1 cellular context compared by ENCODE assay signal in the genomic region with DNA sequence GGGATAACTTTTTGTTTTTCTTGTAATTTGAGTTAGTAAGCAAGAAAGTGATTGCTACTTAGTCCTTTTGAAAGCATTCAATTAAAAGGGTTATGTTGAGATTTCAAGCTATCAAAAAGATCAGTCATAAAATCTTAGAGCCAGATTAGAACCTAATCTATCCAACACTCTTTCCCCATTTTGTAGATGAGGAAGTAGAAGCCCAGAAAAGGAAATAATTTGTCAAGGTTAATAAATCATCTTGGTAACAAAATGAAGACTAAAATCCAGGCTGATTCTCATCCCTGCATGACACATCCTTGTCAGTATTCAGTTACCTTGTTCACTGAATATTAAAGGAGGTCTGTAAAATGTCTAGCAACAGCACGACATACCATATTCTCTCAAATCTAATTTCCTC.
TF ChIP-seq lines count a peak whose summit lies in the region.

No MANE protein-coding gene starts in this region.

TF ChIP-seq in HepG2, 621 proteins besides CTCF, POLR2A, EP300 and RAD21 (continued from another document):
- TF ChIP-seq, protein P1, sequence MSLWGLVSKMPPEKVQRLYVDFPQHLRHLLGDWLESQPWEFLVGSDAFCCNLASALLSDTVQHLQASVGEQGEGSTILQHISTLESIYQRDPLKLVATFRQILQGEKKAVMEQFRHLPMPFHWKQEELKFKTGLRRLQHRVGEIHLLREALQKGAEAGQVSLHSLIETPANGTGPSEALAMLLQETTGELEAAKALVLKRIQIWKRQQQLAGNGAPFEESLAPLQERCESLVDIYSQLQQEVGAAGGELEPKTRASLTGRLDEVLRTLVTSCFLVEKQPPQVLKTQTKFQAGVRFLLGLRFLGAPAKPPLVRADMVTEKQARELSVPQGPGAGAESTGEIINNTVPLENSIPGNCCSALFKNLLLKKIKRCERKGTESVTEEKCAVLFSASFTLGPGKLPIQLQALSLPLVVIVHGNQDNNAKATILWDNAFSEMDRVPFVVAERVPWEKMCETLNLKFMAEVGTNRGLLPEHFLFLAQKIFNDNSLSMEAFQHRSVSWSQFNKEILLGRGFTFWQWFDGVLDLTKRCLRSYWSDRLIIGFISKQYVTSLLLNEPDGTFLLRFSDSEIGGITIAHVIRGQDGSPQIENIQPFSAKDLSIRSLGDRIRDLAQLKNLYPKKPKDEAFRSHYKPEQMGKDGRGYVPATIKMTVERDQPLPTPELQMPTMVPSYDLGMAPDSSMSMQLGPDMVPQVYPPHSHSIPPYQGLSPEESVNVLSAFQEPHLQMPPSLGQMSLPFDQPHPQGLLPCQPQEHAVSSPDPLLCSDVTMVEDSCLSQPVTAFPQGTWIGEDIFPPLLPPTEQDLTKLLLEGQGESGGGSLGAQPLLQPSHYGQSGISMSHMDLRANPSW (CRISPR knock-in tag; IDR thresholded peaks at IDR 0.05; ENCODE audit: borderline replicate concordance), result no peak
- TF ChIP-seq JDP2 (CRISPR knock-in tag; IDR thresholded peaks at IDR 0.05; ENCODE audit: borderline replicate concordance) (no peak), KLF6 (CRISPR knock-in tag; IDR thresholded peaks at IDR 0.05) (no peak), TOE1 (CRISPR knock-in tag; IDR thresholded peaks at IDR 0.05) (no peak), DPF2 (CRISPR knock-in tag; IDR thresholded peaks at IDR 0.05; ENCODE audit: borderline replicate concordance, low read depth) (no peak), AHR (CRISPR knock-in tag; IDR thresholded peaks at IDR 0.05) (no peak), SNAPC2 (CRISPR knock-in tag; IDR thresholded peaks at IDR 0.05) (no peak), ZNF317 (CRISPR knock-in tag; IDR thresholded peaks at IDR 0.05) (no peak), NR2F6 (IDR thresholded peaks at IDR 0.05) (no peak), NR2F6 (CRISPR knock-in tag; IDR thresholded peaks at IDR 0.05) (no peak), ZNF563 (CRISPR knock-in tag; IDR thresholded peaks at IDR 0.05) (no peak), ZMAT3 (CRISPR knock-in tag; conservative IDR thresholded peaks at IDR 0.05) (no peak), TARDBP (CRISPR knock-in tag; IDR thresholded peaks at IDR 0.05) (no peak)
- TF ChIP-seq, protein P2, sequence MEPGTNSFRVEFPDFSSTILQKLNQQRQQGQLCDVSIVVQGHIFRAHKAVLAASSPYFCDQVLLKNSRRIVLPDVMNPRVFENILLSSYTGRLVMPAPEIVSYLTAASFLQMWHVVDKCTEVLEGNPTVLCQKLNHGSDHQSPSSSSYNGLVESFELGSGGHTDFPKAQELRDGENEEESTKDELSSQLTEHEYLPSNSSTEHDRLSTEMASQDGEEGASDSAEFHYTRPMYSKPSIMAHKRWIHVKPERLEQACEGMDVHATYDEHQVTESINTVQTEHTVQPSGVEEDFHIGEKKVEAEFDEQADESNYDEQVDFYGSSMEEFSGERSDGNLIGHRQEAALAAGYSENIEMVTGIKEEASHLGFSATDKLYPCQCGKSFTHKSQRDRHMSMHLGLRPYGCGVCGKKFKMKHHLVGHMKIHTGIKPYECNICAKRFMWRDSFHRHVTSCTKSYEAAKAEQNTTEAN (CRISPR knock-in tag; conservative IDR thresholded peaks at IDR 0.05), result no peak
- TF ChIP-seq, protein P3, sequence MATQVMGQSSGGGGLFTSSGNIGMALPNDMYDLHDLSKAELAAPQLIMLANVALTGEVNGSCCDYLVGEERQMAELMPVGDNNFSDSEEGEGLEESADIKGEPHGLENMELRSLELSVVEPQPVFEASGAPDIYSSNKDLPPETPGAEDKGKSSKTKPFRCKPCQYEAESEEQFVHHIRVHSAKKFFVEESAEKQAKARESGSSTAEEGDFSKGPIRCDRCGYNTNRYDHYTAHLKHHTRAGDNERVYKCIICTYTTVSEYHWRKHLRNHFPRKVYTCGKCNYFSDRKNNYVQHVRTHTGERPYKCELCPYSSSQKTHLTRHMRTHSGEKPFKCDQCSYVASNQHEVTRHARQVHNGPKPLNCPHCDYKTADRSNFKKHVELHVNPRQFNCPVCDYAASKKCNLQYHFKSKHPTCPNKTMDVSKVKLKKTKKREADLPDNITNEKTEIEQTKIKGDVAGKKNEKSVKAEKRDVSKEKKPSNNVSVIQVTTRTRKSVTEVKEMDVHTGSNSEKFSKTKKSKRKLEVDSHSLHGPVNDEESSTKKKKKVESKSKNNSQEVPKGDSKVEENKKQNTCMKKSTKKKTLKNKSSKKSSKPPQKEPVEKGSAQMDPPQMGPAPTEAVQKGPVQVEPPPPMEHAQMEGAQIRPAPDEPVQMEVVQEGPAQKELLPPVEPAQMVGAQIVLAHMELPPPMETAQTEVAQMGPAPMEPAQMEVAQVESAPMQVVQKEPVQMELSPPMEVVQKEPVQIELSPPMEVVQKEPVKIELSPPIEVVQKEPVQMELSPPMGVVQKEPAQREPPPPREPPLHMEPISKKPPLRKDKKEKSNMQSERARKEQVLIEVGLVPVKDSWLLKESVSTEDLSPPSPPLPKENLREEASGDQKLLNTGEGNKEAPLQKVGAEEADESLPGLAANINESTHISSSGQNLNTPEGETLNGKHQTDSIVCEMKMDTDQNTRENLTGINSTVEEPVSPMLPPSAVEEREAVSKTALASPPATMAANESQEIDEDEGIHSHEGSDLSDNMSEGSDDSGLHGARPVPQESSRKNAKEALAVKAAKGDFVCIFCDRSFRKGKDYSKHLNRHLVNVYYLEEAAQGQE (IDR thresholded peaks at IDR 0.05; ENCODE audit: borderline replicate concordance in 1 of 2, low read depth in 1 of 2, low read length in 2 of 2), result no peak
